In genomic region chr5:158679221-158679641, GRCh38 we compare ENCODE assay signal across 19 cellular contexts.
DNase-seq lines count a peak whose midpoint lies in the region; ATAC-seq, FAIRE-seq and TF ChIP-seq lines count a peak whose summit lies in the region.
"Had no signal": no experiment of that assay in that cellular context is flagged by ENCODE, and none has a peak within 500 bp of the region (broad histone marks: within the 10 kb centered on the region; RNA-seq: fewer than 3 reads in every experiment).

No MANE protein-coding gene starts in this region.

- no peaks in the 10 kb centered on the region for H4K20me1 ChIP-seq in GM12878 (ENCODE audit: control insufficient read depth, insufficient read depth)

- no peak overlapping the region for H3K27ac Mint-ChIP-seq in glutamatergic neuron (ENCODE audit: unreplicated experiment)
- H3K27ac Mint-ChIP-seq: activated naive CD8-positive, alpha-beta T cell treated with anti-CD3 and anti-CD28 coated beads for 36 hours; activated T-cell treated with anti-CD3 and anti-CD28 coated beads, Interleukin-2, amount 50 U/mL, for 24 hours had no signal

- no peaks in the 10 kb centered on the region for H3K36me3 ChIP-seq in GM12878 (ENCODE audit: control insufficient read depth in 2 of 2, insufficient read depth in 2 of 2, low read length in 1 of 2)
- H3K36me3 ChIP-seq: brain microvascular endothelial cell had no signal

- no peak for TF ChIP-seq CTCF in GM12878 (IDR thresholded peaks at IDR 0.05 in 2 of 3, conservative IDR thresholded peaks at IDR 0.05 in 1 of 3; ENCODE audit: control insufficient read depth in 2 of 3, extremely low read depth in 1 of 3, insufficient read depth in 1 of 3, low read depth in 3 of 3, low read length in 3 of 3)
- no peak for TF ChIP-seq CTCF in glutamatergic neuron (IDR thresholded peaks at IDR 0.05; ENCODE audit: partially characterized antibody, unreplicated experiment)

- POLR2A ChIA-PET in GM12878 (lab: Charles Lee): no interaction called here

- H3K27me3 ChIP-seq in GM12878 (replicated peaks in 1 of 2; ENCODE audit: control insufficient read depth in 2 of 2, insufficient read depth in 2 of 2, low read length in 1 of 2): no peaks in the 10 kb centered on the region; a peak in 1 of 4 replicates
- H3K27me3 ChIP-seq: brain microvascular endothelial cell had no signal

- H3K9me3 ChIP-seq in GM12878 (replicated peaks; ENCODE audit: control insufficient read depth, insufficient read depth, low read length): no peaks in the 10 kb centered on the region

- DNase-seq in GM18507 (ENCODE audit: extremely low spot score, insufficient read length, low read depth) (no peak), GM12878 (ENCODE audit: low read depth, low spot score) (no peak), glutamatergic neuron (no peak), caudate nucleus (lab: John Stamatoyannopoulos, UW) (no peak)
- DNase-seq in stimulated activated CD4-positive, alpha-beta T cell treated with anti-CD3 and anti-CD28 coated beads, Interleukin-4, amount 100 ng/mL, for 24 hours: no peak
- DNase-seq: activated CD4-positive, alpha-beta T cell treated with anti-CD3 and anti-CD28 coated beads, Interleukin-2, amount 50 U/mL, for 1 hour; activated naive CD8-positive, alpha-beta T cell treated with anti-CD3 and anti-CD28 coated beads for 36 hours; activated T-cell treated with anti-CD3 and anti-CD28 coated beads, Interleukin-2, amount 50 U/mL, for 24 hours; brain microvascular endothelial cell; DMS 273 treated with DMSO at 0.1 percent for 48 hours; IMR-90; NCI-H748 treated with DMSO at 0.1 percent for 48 hours; nephron progenitor cell; substantia nigra; T-helper 9 cell had no signal

- H3K4me1 Mint-ChIP-seq in glutamatergic neuron (ENCODE audit: low read depth, unreplicated experiment): peaks cover 21% of the 10 kb centered on the region

- WGBS in GM12878 (ENCODE audit: insufficient coverage, insufficient replicate concordance, low lambda C conversion rate, missing lambda C conversion rate): 76% methylated on average over 3 of the region's 3 CpGs

- no peak overlapping the region for H3K4me3 ChIP-seq in GM12878

- H3K4me1 ChIP-seq in GM12878 (ENCODE audit: control insufficient read depth, insufficient read depth, low read length): peaks cover 3% of the 10 kb centered on the region; the same call in 1 of the 2 replicates

- H2AFZ ChIP-seq in GM12878 (ENCODE audit: control insufficient read depth, low read depth, low read length): no peak overlapping the region

- no peaks in the 10 kb centered on the region for H3K36me3 Mint-ChIP-seq in glutamatergic neuron (ENCODE audit: unreplicated experiment)
- H3K36me3 Mint-ChIP-seq: activated naive CD8-positive, alpha-beta T cell treated with anti-CD3 and anti-CD28 coated beads for 36 hours; memory B cell had no signal

- TF ChIP-seq POLR2A in GM12878 (IDR thresholded peaks at IDR 0.05; ENCODE audit: low read depth, low read length): no peak

- RAD21 ChIA-PET in GM12878 (lab: Charles Lee; ENCODE audit: unreplicated experiment): interaction anchor here (0.6 to 3.1 kb wide), 7 partner anchors 16 to 504 kb away, joined by 3 to 14 read pairs (median 3); no protein-coding TSS in a partner anchor

- CTCF ChIA-PET in GM12878 (lab: Yijun Ruan, JAX): interaction anchor here (0.8 to 4.0 kb wide), 7 partner anchors 8 to 504 kb away, joined by 3 to 25 read pairs (median 3); no protein-coding TSS in a partner anchor

- intact Hi-C loops in GM12878 (cut with micrococcal nuclease; ENCODE audit: unreplicated experiment): loop anchor here (5.0 kb wide), 1 partner anchor 502 kb away; no protein-coding TSS in a partner anchor

- ATAC-seq in GM19438 (IDR thresholded peaks at IDR 0.05; ENCODE audit: low read depth, unreplicated experiment): peak; percentile 71
- peak; percentile 61 for ATAC-seq in HG03025 (IDR thresholded peaks at IDR 0.05; ENCODE audit: low FRiP score, unreplicated experiment)
- peak; percentile 67 for ATAC-seq in GM12878

- no peak overlapping the region for H3K27ac ChIP-seq in GM12878 (ENCODE audit: control insufficient read depth, insufficient read depth)
- no peak overlapping the region for H3K27ac ChIP-seq in caudate nucleus (ENCODE audit: low read depth, low read length)
- H3K27ac ChIP-seq: brain microvascular endothelial cell had no signal

- no peak overlapping the region for H3K9ac ChIP-seq in GM12878 (ENCODE audit: control insufficient read depth, insufficient read depth, low read length)

- no peak overlapping the region for H3K4me3 Mint-ChIP-seq in glutamatergic neuron (ENCODE audit: unreplicated experiment)
- H3K4me3 Mint-ChIP-seq: activated naive CD8-positive, alpha-beta T cell treated with anti-CD3 and anti-CD28 coated beads for 36 hours; activated T-cell treated with anti-CD3 and anti-CD28 coated beads, Interleukin-2, amount 50 U/mL, for 24 hours; memory B cell; nephron progenitor cell had no signal

- no peaks in the 10 kb centered on the region for H3K9me3 Mint-ChIP-seq in glutamatergic neuron (ENCODE audit: unreplicated experiment)
- H3K9me3 Mint-ChIP-seq: activated naive CD8-positive, alpha-beta T cell treated with anti-CD3 and anti-CD28 coated beads for 36 hours; activated T-cell treated with anti-CD3 and anti-CD28 coated beads, Interleukin-2, amount 50 U/mL, for 24 hours; memory B cell; nephron progenitor cell had no signal

- no peak overlapping the region for H3K4me2 ChIP-seq in GM12878 (ENCODE audit: control insufficient read depth, insufficient read depth)

- H3K79me2 ChIP-seq in GM12878 (ENCODE audit: control insufficient read depth, insufficient read depth, low read length): no peaks in the 10 kb centered on the region

- SMC1A ChIA-PET in GM12878 (lab: Charles Lee; ENCODE audit: uncharacterized antibody, unreplicated experiment): interaction anchor here (0.7 to 1.7 kb wide), 7 partner anchors 13 to 504 kb away, joined by 3 to 7 read pairs (median 3); no protein-coding TSS in a partner anchor

- TF ChIP-seq RAD21 in GM12878 (IDR thresholded peaks at IDR 0.05; ENCODE audit: insufficient read depth, low read depth, low read length): no peak

- FAIRE-seq in GM18507 (lab: Jason Lieb, UNC) (peak; percentile 50), GM12878 (lab: Jason Lieb, UNC) (peak; percentile 76)
- FAIRE-seq: islet of Langerhans had no signal

- no peak for TF ChIP-seq EP300 in GM12878 (IDR thresholded peaks at IDR 0.05; ENCODE audit: borderline replicate concordance in 1 of 2, control insufficient read depth in 1 of 2, low read depth in 2 of 2, low read length in 2 of 2)

- no TSS peak for BruUV-seq in GM12878 (replicated peaks; lab: Mats Ljungman, UMichigan)

- H3K27me3 Mint-ChIP-seq in glutamatergic neuron (ENCODE audit: unreplicated experiment): no peaks in the 10 kb centered on the region
- H3K27me3 Mint-ChIP-seq: activated naive CD8-positive, alpha-beta T cell treated with anti-CD3 and anti-CD28 coated beads for 36 hours; memory B cell had no signal

- in situ Hi-C loops in GM12878 (cut with MboI): no loop called here

TF ChIP-seq in GM12878, 131 proteins besides CTCF, POLR2A, EP300 and RAD21:
- TF ChIP-seq IKZF1 (conservative IDR thresholded peaks at IDR 0.05) (0 out of 2 replicates have a peak, but pooled peaks have one; percentile 31), ZNF622 (IDR thresholded peaks at IDR 0.05) (no peak)
